Comparison of ENCODE assay signal across 22 cellular contexts in the genomic region with DNA sequence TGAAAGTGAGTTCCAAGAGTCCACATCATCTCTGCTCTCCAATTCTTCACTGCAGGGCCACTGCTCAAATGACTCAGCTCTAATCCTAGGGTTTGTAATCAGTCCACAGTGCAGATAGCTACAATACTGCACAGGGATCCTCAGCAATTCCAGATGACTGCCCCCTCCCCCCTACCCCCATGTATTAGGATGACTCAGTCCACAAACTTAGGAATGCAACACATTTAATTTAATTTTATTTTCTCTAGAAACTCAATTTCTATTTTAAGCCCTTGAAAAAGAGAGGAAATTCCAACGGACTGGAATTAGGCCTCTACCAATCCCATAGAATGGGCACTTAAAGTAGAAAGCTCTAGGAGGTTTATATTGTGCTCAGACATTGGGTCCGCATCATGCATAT.
DNase-seq lines count a peak whose midpoint lies in the region; ATAC-seq, FAIRE-seq and TF ChIP-seq lines count a peak whose summit lies in the region.
"Had no signal": no experiment of that assay in that cellular context is flagged by ENCODE, and none has a peak within 500 bp of the region (broad histone marks: within the 10 kb centered on the region; RNA-seq: fewer than 3 reads in every experiment).

No MANE protein-coding gene starts in this region.

- DNase-seq in AG04449 (ENCODE audit: low read depth, low spot score), result peak; percentile 56
- peak; percentile 11 for DNase-seq in H4 (ENCODE audit: low spot score)
- DNase-seq in adipocyte (ENCODE audit: low read depth), result peak; percentile 3
- DNase-seq in foreskin fibroblast, result peak; percentile 0 to 1
- DNase-seq in kidney, result no peak
- no peak for DNase-seq in stimulated activated CD4-positive, alpha-beta T cell treated with anti-CD3 and anti-CD28 coated beads, Interleukin-12 subunit alpha, Interleukin-12 subunit beta, amount 100 ng/mL, for 4 hours
- DNase-seq in heart right ventricle, result no peak
- no peak for DNase-seq in Calu3
- DNase-seq: activated CD4-positive, alpha-beta T cell treated with anti-CD3 and anti-CD28 coated beads, Interleukin-2, amount 10 ng/mL, durations not matched to agents 24 days and 14 days; activated CD8-positive, alpha-beta memory T cell treated with anti-CD3 and anti-CD28 coated beads, Interleukin-2, amount 50 U/mL, for 48 hours; activated gamma-delta T cell treated with Interleukin-2 at 50 U/mL for 16 hours; anterior cingulate cortex; gastrocnemius medialis; GF-D8; NCI-H1436; nucleus accumbens; right cardiac atrium; stimulated activated naive CD4-positive, alpha-beta T cell treated with Interleukin-2 at 50 U/mL for 16 hours; transverse colon had no signal

- H3K4me3 ChIP-seq in AG04449 (ENCODE audit: low read depth, low read length), result no peak overlapping the region
- no peak overlapping the region for H3K4me3 ChIP-seq in adipocyte (ENCODE audit: low read length)
- no peak overlapping the region for H3K4me3 ChIP-seq in foreskin fibroblast (ENCODE audit: low read depth in 1 of 2, low read length in 2 of 2)
- H3K4me3 ChIP-seq in kidney (ENCODE audit: low read length in 2 of 2), result no peak overlapping the region
- H3K4me3 ChIP-seq in heart right ventricle, result no peak overlapping the region
- H3K4me3 ChIP-seq: A549, gastrocnemius medialis, transverse colon had no signal

- H3K36me3 ChIP-seq in adipocyte (ENCODE audit: control insufficient read depth, insufficient read depth, low read length, severe bottlenecking) (no peaks in the 10 kb centered on the region), kidney (ENCODE audit: control insufficient read depth in 1 of 2, insufficient read depth in 2 of 2, low read length in 2 of 2) (no peaks in the 10 kb centered on the region), heart right ventricle (no peaks in the 10 kb centered on the region)
- H3K36me3 ChIP-seq: gastrocnemius medialis, transverse colon had no signal

- H3K27me3 Mint-ChIP-seq in Calu3 (ENCODE audit: unreplicated experiment), result no peaks in the 10 kb centered on the region

- no TSS peak for BruUV-seq in Calu3 (replicated peaks; lab: Mats Ljungman, UMichigan)

- H3K9me3 Mint-ChIP-seq in Calu3 (ENCODE audit: low read depth, unreplicated experiment), result no peaks in the 10 kb centered on the region
- H3K9me3 Mint-ChIP-seq: activated CD4-positive, alpha-beta T cell treated with anti-CD3 and anti-CD28 coated beads, Interleukin-2, amount 10 ng/mL, durations not matched to agents 24 days and 14 days had no signal

- H3K27ac ChIP-seq in kidney (ENCODE audit: low read depth in 2 of 2, low read length in 2 of 2), result no peak overlapping the region
- no peak overlapping the region for H3K27ac ChIP-seq in heart right ventricle
- H3K27ac ChIP-seq: A549, gastrocnemius medialis, transverse colon had no signal

- CTCF ChIA-PET in AG04449 (lab: Yijun Ruan, JAX), result no interaction called here
- CTCF ChIA-PET in Calu3 (lab: Charles Lee), result no interaction called here

- H3K9ac ChIP-seq in adipocyte (ENCODE audit: low read length), result no peak overlapping the region
- H3K9ac ChIP-seq in kidney (ENCODE audit: low read length in 2 of 2), result no peak overlapping the region

- H3K4me1 ChIP-seq in adipocyte (ENCODE audit: control insufficient read depth, insufficient read depth, low read length) (no peaks in the 10 kb centered on the region), kidney (ENCODE audit: control insufficient read depth in 1 of 2, insufficient read depth in 1 of 2, low read depth in 1 of 2, low read length in 2 of 2) (no peaks in the 10 kb centered on the region), heart right ventricle (no peaks in the 10 kb centered on the region)
- H3K4me1 ChIP-seq: A549, gastrocnemius medialis, transverse colon had no signal

- no peaks in the 10 kb centered on the region for H3K36me3 Mint-ChIP-seq in Calu3 (ENCODE audit: insufficient read depth, unreplicated experiment)

- intact Hi-C loops in kidney (cut with DNase I) (no loop called here), heart right ventricle (cut with DNase I) (no loop called here), Calu3 (cut with micrococcal nuclease; ENCODE audit: unreplicated experiment) (no loop called here)

- no peak overlapping the region for H3K4me3 Mint-ChIP-seq in Calu3 (ENCODE audit: low read depth, unreplicated experiment)
- H3K4me3 Mint-ChIP-seq: activated CD4-positive, alpha-beta T cell treated with anti-CD3 and anti-CD28 coated beads, Interleukin-2, amount 10 ng/mL, durations not matched to agents 24 days and 14 days had no signal

- POLR2A ChIA-PET in AG04449 (lab: Yijun Ruan, JAX), result interaction anchor here (0.8 kb wide), 1 partner anchor 411 kb away, joined by 4 read pairs; no protein-coding TSS in a partner anchor

- 48 to 78% methylated on average over 2 of the region's 2 CpGs for WGBS in heart right ventricle, 2 donors

- TF ChIP-seq CTCF in AG04449 (IDR thresholded peaks at IDR 0.05; ENCODE audit: insufficient read depth, low read length, missing control alignments), result no peak
- no peak for TF ChIP-seq CTCF in foreskin fibroblast (IDR thresholded peaks at IDR 0.05; ENCODE audit: low read depth, low read length)
- TF ChIP-seq CTCF in kidney (IDR thresholded peaks at IDR 0.05; ENCODE audit: borderline replicate concordance, extremely low read depth, insufficient read depth), result no peak
- no peak for TF ChIP-seq CTCF in heart right ventricle (IDR thresholded peaks at IDR 0.05)
- no peak for TF ChIP-seq CTCF in Calu3 (IDR thresholded peaks at IDR 0.05; ENCODE audit: unreplicated experiment)

- H3K27ac Mint-ChIP-seq in Calu3 (ENCODE audit: unreplicated experiment), result no peak overlapping the region
- H3K27ac Mint-ChIP-seq: activated CD4-positive, alpha-beta T cell treated with anti-CD3 and anti-CD28 coated beads, Interleukin-2, amount 10 ng/mL, durations not matched to agents 24 days and 14 days had no signal

- no peaks in the 10 kb centered on the region for H3K4me1 Mint-ChIP-seq in Calu3 (ENCODE audit: low read depth, unreplicated experiment)
- H3K4me1 Mint-ChIP-seq: activated CD4-positive, alpha-beta T cell treated with anti-CD3 and anti-CD28 coated beads, Interleukin-2, amount 10 ng/mL, durations not matched to agents 24 days and 14 days had no signal

- H3K27me3 ChIP-seq in adipocyte (replicated peaks; ENCODE audit: control insufficient read depth, insufficient read depth, low read length), result peaks cover 3% of the 10 kb centered on the region
- H3K27me3 ChIP-seq in heart right ventricle, result no peaks in the 10 kb centered on the region
- H3K27me3 ChIP-seq: gastrocnemius medialis, transverse colon had no signal

- no peak for ATAC-seq in heart right ventricle
- ATAC-seq: A549, gastrocnemius medialis, right cardiac atrium had no signal

- no peak for FAIRE-seq in kidney (lab: Jason Lieb, UNC)
- FAIRE-seq: A549, colon, TTC549 had no signal

- no peaks in the 10 kb centered on the region for H3K9me3 ChIP-seq in adipocyte (ENCODE audit: control insufficient read depth, low read length)
- peaks cover 0 to 2% of the 10 kb centered on the region in 2 donors for H3K9me3 ChIP-seq in kidney (ENCODE audit: control insufficient read depth in 1 of 2, low read length in 2 of 2)
- H3K9me3 ChIP-seq in heart right ventricle, result no peaks in the 10 kb centered on the region
- H3K9me3 ChIP-seq: A549, gastrocnemius medialis, transverse colon had no signal

Comparison
In these comparisons a context has a peak if more than half of its experiments do, and no peak if none do; other contexts are left out.
1. DNase-seq: peak in AG04449 (single experiment), H4 (single experiment), adipocyte (single experiment) and foreskin fibroblast (2 of 2); none in kidney (single experiment), stimulated activated CD4-positive, alpha-beta T cell treated with anti-CD3 and anti-CD28 coated beads, Interleukin-12 subunit alpha, Interleukin-12 subunit beta, amount 100 ng/mL, for 4 hours (single experiment), heart right ventricle (0 of 2) and Calu3 (single experiment).